Comparison of ENCODE assay signal across 1 cellular context in the genomic region with DNA sequence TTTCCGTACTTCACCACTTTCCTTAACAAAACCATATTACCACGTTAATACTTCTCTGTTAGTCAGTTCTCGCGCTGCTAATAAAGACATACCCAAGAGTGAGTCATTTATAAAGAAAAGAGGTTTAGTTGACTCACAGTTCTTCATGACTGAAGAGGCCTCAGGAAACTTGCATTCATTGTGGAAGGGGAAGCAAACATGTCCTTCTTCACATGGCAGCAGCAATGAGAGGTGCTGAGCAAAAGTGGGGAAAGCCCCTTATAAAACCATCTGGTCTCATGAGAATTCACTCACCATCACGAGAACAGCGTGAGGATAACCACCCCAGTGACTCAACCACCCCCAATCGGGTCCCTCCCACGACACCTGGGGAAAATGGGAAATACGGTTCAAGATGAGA.
A peak's percentile ranks its signal among the peaks of the same experiment; 100 is the strongest.
TF ChIP-seq lines count a peak whose summit lies in the region.

No MANE protein-coding gene starts in this region.

TF ChIP-seq in GM12878, 131 proteins besides CTCF, POLR2A, EP300 and RAD21 (continued from another document):
- TF ChIP-seq, protein P1, sequence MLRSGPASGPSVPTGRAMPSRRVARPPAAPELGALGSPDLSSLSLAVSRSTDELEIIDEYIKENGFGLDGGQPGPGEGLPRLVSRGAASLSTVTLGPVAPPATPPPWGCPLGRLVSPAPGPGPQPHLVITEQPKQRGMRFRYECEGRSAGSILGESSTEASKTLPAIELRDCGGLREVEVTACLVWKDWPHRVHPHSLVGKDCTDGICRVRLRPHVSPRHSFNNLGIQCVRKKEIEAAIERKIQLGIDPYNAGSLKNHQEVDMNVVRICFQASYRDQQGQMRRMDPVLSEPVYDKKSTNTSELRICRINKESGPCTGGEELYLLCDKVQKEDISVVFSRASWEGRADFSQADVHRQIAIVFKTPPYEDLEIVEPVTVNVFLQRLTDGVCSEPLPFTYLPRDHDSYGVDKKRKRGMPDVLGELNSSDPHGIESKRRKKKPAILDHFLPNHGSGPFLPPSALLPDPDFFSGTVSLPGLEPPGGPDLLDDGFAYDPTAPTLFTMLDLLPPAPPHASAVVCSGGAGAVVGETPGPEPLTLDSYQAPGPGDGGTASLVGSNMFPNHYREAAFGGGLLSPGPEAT (IDR thresholded peaks at IDR 0.05; ENCODE audit: low read depth): no peak
- peak; percentile 77; the same call in 1 of the 2 replicates for TF ChIP-seq CBX5 (IDR thresholded peaks at IDR 0.05; ENCODE audit: low read depth)
- no peak for TF ChIP-seq KLF5 (IDR thresholded peaks at IDR 0.05; ENCODE audit: partially characterized antibody)
- peak in 1 of 2 experiments; percentile 37; a peak in 1 of 4 replicates for TF ChIP-seq ETV6 (conservative IDR thresholded peaks at IDR 0.05 in 1 of 2, IDR thresholded peaks at IDR 0.05 in 1 of 2; ENCODE audit: borderline replicate concordance in 1 of 2, low read depth in 1 of 2)
- TF ChIP-seq CHD1 (IDR thresholded peaks at IDR 0.05; ENCODE audit: low read depth, low read length): no peak
